16 cellular contexts compared by ENCODE assay signal in the genomic region with DNA sequence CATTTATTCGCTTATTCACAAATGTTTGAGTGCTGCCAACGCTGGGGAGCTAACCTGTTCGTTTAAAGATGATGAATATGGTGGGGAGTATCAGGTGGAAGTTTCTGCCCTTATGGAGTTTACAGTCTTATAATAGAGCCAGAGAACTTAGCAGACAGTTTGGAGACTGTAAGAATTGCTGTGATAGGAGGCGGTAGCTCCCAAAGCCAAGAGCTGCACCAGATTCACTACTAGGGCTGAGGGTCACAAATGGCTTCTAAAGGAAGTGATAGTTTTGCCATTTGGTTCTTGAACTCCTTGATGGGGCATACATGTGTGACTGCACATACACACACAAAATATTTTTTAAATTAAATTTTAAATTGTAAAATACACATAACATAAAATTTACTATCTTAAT. TPM values are rescaled to one million over a fixed set of nuclear protein-coding genes. Genes with fewer than 3 reads are reported as not detected.
A peak's percentile ranks its signal among the peaks of the same experiment; 100 is the strongest.
DNase-seq lines count a peak whose midpoint lies in the region; ATAC-seq and TF ChIP-seq lines count a peak whose summit lies in the region.
"Had no signal": no experiment of that assay in that cellular context is flagged by ENCODE, and none has a peak within 500 bp of the region (broad histone marks: within the 10 kb centered on the region; RNA-seq: fewer than 3 reads in every experiment).

No MANE protein-coding gene starts in this region.

- TF ChIP-seq POLR2A in testis (IDR thresholded peaks at IDR 0.05): no peak

- intact Hi-C loops in Right ventricle myocardium superior (cut with DNase I) (no loop called here), right cardiac atrium (cut with DNase I) (no loop called here), testis (cut with DNase I; ENCODE audit: low total_unique reads) (no loop called here)

- TF ChIP-seq CTCF in hepatocyte (IDR thresholded peaks at IDR 0.05; ENCODE audit: poor library complexity): no peak
- no peak for TF ChIP-seq CTCF in smooth muscle cell (IDR thresholded peaks at IDR 0.05; ENCODE audit: borderline replicate concordance, insufficient read depth, poor library complexity, severe bottlenecking)
- no peak for TF ChIP-seq CTCF in testis (IDR thresholded peaks at IDR 0.05)

- H3K36me3 ChIP-seq in hepatocyte (replicated peaks; ENCODE audit: insufficient read depth, low read depth): peaks cover 4% of the 10 kb centered on the region
- H3K36me3 ChIP-seq in smooth muscle cell (ENCODE audit: low read depth): peaks cover 6% of the 10 kb centered on the region
- H3K36me3 ChIP-seq in testis (ENCODE audit: low read depth, missing control alignments): no peaks in the 10 kb centered on the region

- no peak overlapping the region for H3K9ac ChIP-seq in smooth muscle cell (ENCODE audit: low read depth)

- H3K9me3 ChIP-seq in right cardiac atrium (ENCODE audit: control insufficient read depth, low read length): no peaks in the 10 kb centered on the region
- no peaks in the 10 kb centered on the region for H3K9me3 ChIP-seq in hepatocyte (ENCODE audit: low read depth)
- no peaks in the 10 kb centered on the region for H3K9me3 ChIP-seq in smooth muscle cell (replicated peaks; ENCODE audit: low read depth)
- H3K9me3 ChIP-seq in testis: no peaks in the 10 kb centered on the region
- H3K9me3 ChIP-seq: Caco-2 had no signal

- H3K27me3 ChIP-seq in right cardiac atrium (ENCODE audit: control insufficient read depth, insufficient read depth): no peaks in the 10 kb centered on the region
- H3K27me3 ChIP-seq in hepatocyte: no peaks in the 10 kb centered on the region
- H3K27me3 ChIP-seq in smooth muscle cell (ENCODE audit: low read depth): no peaks in the 10 kb centered on the region
- H3K27me3 ChIP-seq in testis: no peaks in the 10 kb centered on the region

- H3K79me2 ChIP-seq in hepatocyte: peaks cover 54% of the 10 kb centered on the region
- H3K79me2 ChIP-seq in smooth muscle cell (ENCODE audit: low read depth): peaks cover 69% of the 10 kb centered on the region

- peak overlapping the region; percentile 49 for H3K4me2 ChIP-seq in hepatocyte
- H3K4me2 ChIP-seq in smooth muscle cell: peak overlapping the region; percentile 21

- DNase-seq in Right ventricle myocardium superior: no peak
- DNase-seq in right cardiac atrium: no peak
- peak; percentile 15 for DNase-seq in HuH-7 (ENCODE audit: low spot score)
- no peak for DNase-seq in hepatocyte (ENCODE audit: low spot score)
- no peak for DNase-seq in smooth muscle cell (lab: John Stamatoyannopoulos, UW; ENCODE audit: unreplicated experiment)
- no peak for DNase-seq in testis
- no peak for DNase-seq in OCI-M2 (lab: John Stamatoyannopoulos, UW; ENCODE audit: unreplicated experiment)
- no peak for DNase-seq in cerebellum (ENCODE audit: low spot score)
- DNase-seq: CD4-positive, alpha-beta T cell; Karpas-422; NCI-H1417 treated with DMSO at 0.1 percent for 48 hours; NCI-H1930; NCI-H524 had no signal

- peak; percentile 25 for ATAC-seq in Right ventricle myocardium superior (ENCODE audit: poor library complexity)
- ATAC-seq in right cardiac atrium: no peak
- ATAC-seq: Panc1 had no signal

- H2AFZ ChIP-seq in hepatocyte: no peak overlapping the region
- no peak overlapping the region for H2AFZ ChIP-seq in smooth muscle cell (ENCODE audit: low read depth)

- H3K4me3 ChIP-seq in right cardiac atrium (ENCODE audit: low read length) (no peak overlapping the region), hepatocyte (no peak overlapping the region), smooth muscle cell (no peak overlapping the region), testis (no peak overlapping the region)

- H3F3A ChIP-seq in smooth muscle cell (ENCODE audit: low read depth): no peaks in the 10 kb centered on the region

- H3K27ac ChIP-seq in right cardiac atrium (ENCODE audit: low read length): no peak overlapping the region
- H3K27ac ChIP-seq in hepatocyte: peak overlapping the region; percentile 73
- peak overlapping the region; percentile 33 for H3K27ac ChIP-seq in smooth muscle cell (ENCODE audit: low read depth)
- H3K27ac ChIP-seq in testis: no peak overlapping the region
- H3K27ac ChIP-seq: HL-60 had no signal

- no peaks in the 10 kb centered on the region for H3K9me2 ChIP-seq in hepatocyte (replicated peaks; ENCODE audit: insufficient read depth)

- H3K4me1 ChIP-seq in right cardiac atrium (ENCODE audit: control insufficient read depth, insufficient read depth, low read length) (peaks cover 5% of the 10 kb centered on the region), hepatocyte (ENCODE audit: insufficient read depth) (peaks cover 16% of the 10 kb centered on the region), smooth muscle cell (ENCODE audit: low read depth) (no peaks in the 10 kb centered on the region), testis (peaks cover 10% of the 10 kb centered on the region)

- H4K20me1 ChIP-seq in hepatocyte (ENCODE audit: insufficient read depth, poor library complexity, severe bottlenecking): no peaks in the 10 kb centered on the region
- peaks cover 75% of the 10 kb centered on the region for H4K20me1 ChIP-seq in smooth muscle cell (ENCODE audit: low read depth)

- WGBS in right cardiac atrium: 85% methylated on average over 4 of the region's 4 CpGs
- WGBS in hepatocyte (ENCODE audit: low lambda C conversion rate, missing lambda C conversion rate): 88% methylated on average over 4 of the region's 4 CpGs
- 90% methylated on average over 4 of the region's 4 CpGs for WGBS in smooth muscle cell (ENCODE audit: low lambda C conversion rate)
- WGBS in testis, 2 donors: 87 to 95% methylated on average over 4 of the region's 4 CpGs

RNA-seq across cellular contexts. Expression of a gene that starts 29.0 kb away (rescaled TPM):
- total RNA-seq in Right ventricle myocardium superior: 307 TPM
- total RNA-seq in right cardiac atrium: 100 to 1,000 TPM; 225 to 276 (median 273) TPM
- polyA plus RNA-seq in right cardiac atrium: 210 TPM
- 273 and 291 TPM in 2 replicates for total RNA-seq in hepatocyte
- polyA plus RNA-seq in hepatocyte: 322 and 338 TPM in 2 replicates
- total RNA-seq in smooth muscle cell: 211 and 238 TPM in 2 replicates
- 156 and 171 TPM in 2 replicates for polyA plus RNA-seq in smooth muscle cell
- 10 to 100 TPM; 51.7 to 52.9 TPM for total RNA-seq in testis
- 70.3 TPM for polyA plus RNA-seq in testis (ENCODE audit: insufficient read depth, low read depth, low replicate concordance)
- 52.9 TPM for total RNA-seq in cerebellum

Comparison
In these comparisons a context has a peak if more than half of its experiments do, and no peak if none do; other contexts are left out.
1. H3K27ac ChIP-seq: peak in hepatocyte (single experiment) and smooth muscle cell (single experiment); none in right cardiac atrium (single experiment) and testis (0 of 2).